ENCODE assay signal across 18 cellular contexts in the genomic region with DNA sequence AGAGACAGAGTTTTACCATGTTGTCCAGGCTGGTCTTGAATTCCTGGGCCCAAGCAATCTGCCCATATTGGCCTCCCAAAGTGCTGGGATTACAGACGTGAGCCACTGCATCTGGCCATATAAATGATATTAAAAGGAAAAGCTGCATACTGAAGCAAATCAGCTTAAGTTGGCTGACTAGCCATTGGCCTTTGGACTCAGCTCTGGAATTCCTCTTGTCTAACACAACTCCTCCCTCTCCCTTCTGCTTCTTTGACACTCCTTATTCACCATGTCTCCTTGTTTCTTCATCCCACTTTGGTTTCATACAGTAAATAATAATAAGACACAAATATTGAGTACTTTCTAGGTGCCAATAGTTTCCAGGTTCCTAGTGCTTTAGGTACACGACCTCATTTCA. TPM values are rescaled to one million over a fixed set of nuclear protein-coding genes. Genes with fewer than 3 reads are reported as not detected.
DNase-seq lines count a peak whose midpoint lies in the region; ATAC-seq and TF ChIP-seq lines count a peak whose summit lies in the region.
"Had no signal": no experiment of that assay in that cellular context is flagged by ENCODE, and none has a peak within 500 bp of the region (broad histone marks: within the 10 kb centered on the region; RNA-seq: fewer than 3 reads in every experiment).

No MANE protein-coding gene starts in this region.

- H3K9me2 ChIP-seq in hepatocyte (replicated peaks; ENCODE audit: insufficient read depth), result no peaks in the 10 kb centered on the region
- no peaks in the 10 kb centered on the region for H3K9me2 ChIP-seq in MM.1S (replicated peaks; ENCODE audit: insufficient read depth, low read length)
- H3K9me2 ChIP-seq: SK-N-SH had no signal

- no peaks in the 10 kb centered on the region for H3F3A ChIP-seq in MM.1S (ENCODE audit: insufficient read depth, low read length)

- H4K20me1 ChIP-seq in hepatocyte (ENCODE audit: insufficient read depth, poor library complexity, severe bottlenecking), result no peaks in the 10 kb centered on the region
- H4K20me1 ChIP-seq in MM.1S (ENCODE audit: insufficient read depth, low read length), result no peaks in the 10 kb centered on the region

- TF ChIP-seq CTCF in hepatocyte (IDR thresholded peaks at IDR 0.05; ENCODE audit: poor library complexity) (no peak), MM.1S (IDR thresholded peaks at IDR 0.05; ENCODE audit: low read length) (no peak)

- ATAC-seq in HG03095 (IDR thresholded peaks at IDR 0.05; ENCODE audit: unreplicated experiment), result no peak
- ATAC-seq in activated T-cell treated with anti-CD3 and anti-CD28 coated beads, Interleukin-2, amount 50 U/mL, for 4 hours, result no peak

- peaks cover 12% of the 10 kb centered on the region for H3K27me3 Mint-ChIP-seq in activated T-cell treated with anti-CD3 and anti-CD28 coated beads, Interleukin-2, amount 50 U/mL, for 4 hours (ENCODE audit: low read depth)

- H3K4me1 ChIP-seq in hepatocyte (ENCODE audit: insufficient read depth) (peaks cover 11% of the 10 kb centered on the region), MM.1S (ENCODE audit: low read length) (no peaks in the 10 kb centered on the region)

- H3K4me3 Mint-ChIP-seq in activated T-cell treated with anti-CD3 and anti-CD28 coated beads, Interleukin-2, amount 50 U/mL, for 4 hours, result no peak overlapping the region

- DNase-seq in AG20443 (ENCODE audit: low spot score) (peak; percentile 13), NCI-H82 (lab: John Stamatoyannopoulos, UW) (peak; percentile 71), hepatocyte (ENCODE audit: low spot score) (peak; percentile 48), renal cortical epithelial cell (ENCODE audit: low read depth) (peak; percentile 62), middle frontal gyrus (ENCODE audit: extremely low spot score, low spot score) (no peak), MM.1S (no peak)
- no peak for DNase-seq in activated T-cell treated with anti-CD3 and anti-CD28 coated beads, Interleukin-2, amount 50 U/mL, for 4 hours
- DNase-seq: C1 segment of cervical spinal cord, DMS 273 treated with DMSO at 0.1 percent for 48 hours, DND-41, Kasumi-1, NCI-H1694 treated with DMSO at 0.1 percent for 48 hours, SHP77, SK-N-SH had no signal

- no peaks in the 10 kb centered on the region for H3K36me3 ChIP-seq in hepatocyte (replicated peaks; ENCODE audit: insufficient read depth, low read depth)
- H3K36me3 ChIP-seq in MM.1S (replicated peaks; ENCODE audit: insufficient read depth, low read length), result no peaks in the 10 kb centered on the region

- H3K4me3 ChIP-seq in hepatocyte, result no peak overlapping the region
- H3K4me3 ChIP-seq in MM.1S (ENCODE audit: low read length), result no peak overlapping the region

- no peak overlapping the region for H2AFZ ChIP-seq in hepatocyte
- H2AFZ ChIP-seq in MM.1S (ENCODE audit: low read length), result no peak overlapping the region

- no peak overlapping the region for H3K9ac ChIP-seq in MM.1S (ENCODE audit: low read length)
- H3K9ac ChIP-seq: SK-N-SH had no signal

- H3K36me3 Mint-ChIP-seq in activated T-cell treated with anti-CD3 and anti-CD28 coated beads, Interleukin-2, amount 50 U/mL, for 4 hours (ENCODE audit: insufficient read depth), result no peaks in the 10 kb centered on the region

- H3K27me3 ChIP-seq in hepatocyte, result no peaks in the 10 kb centered on the region
- no peaks in the 10 kb centered on the region for H3K27me3 ChIP-seq in MM.1S (replicated peaks; ENCODE audit: insufficient read depth, low read length)

- H3K9me3 Mint-ChIP-seq in activated T-cell treated with anti-CD3 and anti-CD28 coated beads, Interleukin-2, amount 50 U/mL, for 4 hours, result no peaks in the 10 kb centered on the region

- H3K9me3 ChIP-seq in hepatocyte (ENCODE audit: low read depth) (no peaks in the 10 kb centered on the region), MM.1S (replicated peaks; ENCODE audit: insufficient read depth, low read length) (no peaks in the 10 kb centered on the region)
- H3K9me3 ChIP-seq: SK-N-SH had no signal

- 85% methylated on average over 2 of the region's 2 CpGs for WGBS in hepatocyte (ENCODE audit: low lambda C conversion rate, missing lambda C conversion rate)

- H3K4me1 Mint-ChIP-seq in activated T-cell treated with anti-CD3 and anti-CD28 coated beads, Interleukin-2, amount 50 U/mL, for 4 hours (ENCODE audit: low read depth), result peaks cover 2% of the 10 kb centered on the region

- H3K79me2 ChIP-seq in hepatocyte (no peaks in the 10 kb centered on the region), MM.1S (ENCODE audit: low read length) (no peaks in the 10 kb centered on the region)

- H3K27ac ChIP-seq in hepatocyte (peak overlapping the region; percentile 54), MM.1S (ENCODE audit: low read length) (no peak overlapping the region)

- H3K4me2 ChIP-seq in hepatocyte (no peak overlapping the region), MM.1S (ENCODE audit: low read depth, low read length) (no peak overlapping the region)
- H3K4me2 ChIP-seq: SK-N-SH had no signal

RNA-seq across cellular contexts. Expression of a gene that starts 7.5 kb away (rescaled TPM):
- not detected in 2 replicates for total RNA-seq in hepatocyte
- polyA plus RNA-seq in hepatocyte, result not detected in 2 replicates
- total RNA-seq in renal cortical epithelial cell, result not detected in 2 replicates
- not detected for total RNA-seq in activated T-cell treated with anti-CD3 and anti-CD28 coated beads, Interleukin-2, amount 50 U/mL, for 4 hours
- total RNA-seq: H4, NCI-H460, RPMI7951 had no signal
- polyA plus RNA-seq: SK-N-SH had no signal

RNA-seq across cellular contexts. Expression of a gene that starts 25.5 kb away (rescaled TPM):
- total RNA-seq in hepatocyte (2.4 and 3.4 TPM in 2 replicates), renal cortical epithelial cell (not detected in 2 replicates)
- polyA plus RNA-seq in hepatocyte, result 1.5 and 1.6 TPM in 2 replicates
- under 1 TPM; 0.19 to 0.30 (median 0.21) TPM for total RNA-seq in activated T-cell treated with anti-CD3 and anti-CD28 coated beads, Interleukin-2, amount 50 U/mL, for 4 hours
- total RNA-seq: H4, NCI-H460, RPMI7951 had no signal
- polyA plus RNA-seq: SK-N-SH had no signal

RNA-seq across cellular contexts. Expression of a gene that starts 37.1 kb away (rescaled TPM):
- 29.4 and 39.7 TPM in 2 replicates for total RNA-seq in hepatocyte
- polyA plus RNA-seq in hepatocyte, result 153 and 165 TPM in 2 replicates
- total RNA-seq in renal cortical epithelial cell, result 3.6 and 4.6 TPM in 2 replicates
- 10 to 100 TPM; 48.7 to 50.0 (median 49.7) TPM for total RNA-seq in activated T-cell treated with anti-CD3 and anti-CD28 coated beads, Interleukin-2, amount 50 U/mL, for 4 hours

RNA-seq across cellular contexts. Expression of a gene that starts 59.8 kb away (rescaled TPM):
- total RNA-seq in hepatocyte, result not detected in 2 replicates
- not detected in 2 replicates for polyA plus RNA-seq in hepatocyte
- not detected in 2 replicates for total RNA-seq in renal cortical epithelial cell
- not detected for total RNA-seq in activated T-cell treated with anti-CD3 and anti-CD28 coated beads, Interleukin-2, amount 50 U/mL, for 4 hours
- total RNA-seq: H4, NCI-H460, RPMI7951 had no signal
- polyA plus RNA-seq: SK-N-SH had no signal

Comparison
In these comparisons a context has a peak if more than half of its experiments do, and no peak if none do; other contexts are left out.
1. DNase-seq: peak in AG20443 (single experiment), NCI-H82 (single experiment), hepatocyte (single experiment) and renal cortical epithelial cell (single experiment); none in middle frontal gyrus (single experiment), activated T-cell treated with anti-CD3 and anti-CD28 coated beads, Interleukin-2, amount 50 U/mL, for 4 hours (single experiment) and MM.1S (single experiment).